22 cellular contexts compared by ENCODE assay signal in genomic region chr7:15626041-15626440, GRCh38.
DNase-seq lines count a peak whose midpoint lies in the region; ATAC-seq and TF ChIP-seq lines count a peak whose summit lies in the region.
"Had no signal": no experiment of that assay in that cellular context is flagged by ENCODE, and none has a peak within 500 bp of the region (broad histone marks: within the 10 kb centered on the region; RNA-seq: fewer than 3 reads in every experiment).

No MANE protein-coding gene starts in this region.

- no peaks in the 10 kb centered on the region for H4K20me1 ChIP-seq in osteoblast (ENCODE audit: insufficient read depth, low read length)

- H3K4me2 ChIP-seq in osteoblast (ENCODE audit: insufficient read depth, low read length): peak overlapping the region; percentile 40

- H3K27me3 ChIP-seq in osteoblast (ENCODE audit: insufficient read depth, low read length): no peaks in the 10 kb centered on the region

- no peaks in the 10 kb centered on the region for H3K79me2 ChIP-seq in osteoblast (ENCODE audit: insufficient read depth, low read length)

- no peak for TF ChIP-seq CTCF in osteoblast (IDR thresholded peaks at IDR 0.05; ENCODE audit: extremely low read depth, low read depth, low read length)

- no peaks in the 10 kb centered on the region for H3K36me3 ChIP-seq in osteoblast (ENCODE audit: insufficient read depth, low read length)

- no peaks in the 10 kb centered on the region for H3K9me3 ChIP-seq in osteoblast (ENCODE audit: low read depth, low read length)

- H2AFZ ChIP-seq in osteoblast (ENCODE audit: low read length): no peak overlapping the region

- H3K27ac ChIP-seq in osteoblast (ENCODE audit: low read depth, low read length): peak overlapping the region; percentile 91
- H3K27ac ChIP-seq: HL-60 had no signal

- DNase-seq in astrocyte of the hippocampus (ENCODE audit: low read depth, low spot score) (peak; percentile 36), fibroblast of peridontal ligament (ENCODE audit: extremely low read depth) (peak; percentile 45), osteoblast (ENCODE audit: insufficient read length, low spot score, missing footprints) (no peak), T1000 (lab: John Stamatoyannopoulos, UW) (no peak), hippocampal formation (lab: John Stamatoyannopoulos, UW) (no peak), A172 (ENCODE audit: low spot score) (no peak)
- DNase-seq: AML-193; C1 segment of cervical spinal cord; CD8-positive, alpha-beta T cell; GOT3; MM.1S; NCI-H1092; NCI-H1436; NCI-H187 treated with DMSO at 0.1 percent for 48 hours; NCI-H2227 treated with DMSO at 0.1 percent for 48 hours; NCI-H524 treated with DMSO at 0.1 percent for 48 hours had no signal

- H3K4me3 ChIP-seq in osteoblast (ENCODE audit: insufficient read depth, low read length): no peak overlapping the region
- H3K4me3 ChIP-seq: K562 had no signal

- peaks cover 38% of the 10 kb centered on the region for H3K4me1 ChIP-seq in osteoblast (ENCODE audit: insufficient read depth, low read length)

- no peak for ATAC-seq in GM18502 (IDR thresholded peaks at IDR 0.05; ENCODE audit: poor library complexity, unreplicated experiment)
- ATAC-seq: CD8-positive, alpha-beta T cell; HCT116; HepG2; K562; Right ventricle myocardium inferior had no signal

Comparison
In these comparisons a context has a peak if more than half of its experiments do, and no peak if none do; other contexts are left out.
1. DNase-seq: peak in astrocyte of the hippocampus (single experiment) and fibroblast of peridontal ligament (single experiment); none in osteoblast (single experiment), T1000 (single experiment), hippocampal formation (0 of 2) and A172 (single experiment).